ENCODE assay signal across 10 cellular contexts in genomic region chr16:33337611-33338542, GRCh38. TPM values are rescaled to one million over a fixed set of nuclear protein-coding genes. Genes with fewer than 3 reads are reported as not detected.
DNase-seq lines count a peak whose midpoint lies in the region; ATAC-seq and TF ChIP-seq lines count a peak whose summit lies in the region.
"Not testable (repeated sequence)": the region's sequence is repeated elsewhere in the genome, so short reads cannot be mapped to it uniquely, and the experiment has no call there.
"Had no signal": no experiment of that assay in that cellular context is flagged by ENCODE, and none has a peak within 500 bp of the region (broad histone marks: within the 10 kb centered on the region; RNA-seq: fewer than 3 reads in every experiment).

No MANE protein-coding gene starts in this region.

- H3K4me3 ChIP-seq in coronary artery = not testable (repeated sequence)

- not testable (repeated sequence) for H3K36me3 Mint-ChIP-seq in activated CD4-positive, alpha-beta T cell treated with anti-CD3 and anti-CD28 coated beads, Interleukin-2, amount 10 ng/mL, durations not matched to agents 7 days and 5 days (ENCODE audit: low read depth)

- not testable (repeated sequence) for ATAC-seq in left colon; omental fat pad (ENCODE audit: low FRiP score)

- not testable (repeated sequence) for H3K27ac Mint-ChIP-seq in activated CD4-positive, alpha-beta T cell treated with anti-CD3 and anti-CD28 coated beads, Interleukin-2, amount 10 ng/mL, durations not matched to agents 7 days and 5 days

- POLR2A ChIA-PET in activated CD4-positive, alpha-beta T cell treated with anti-CD3 and anti-CD28 coated beads, Interleukin-2, amount 10 ng/mL, durations not matched to agents 7 days and 5 days (lab: Charles Lee) = not testable (repeated sequence)

- not testable (repeated sequence) for H3K4me1 Mint-ChIP-seq in activated CD4-positive, alpha-beta T cell treated with anti-CD3 and anti-CD28 coated beads, Interleukin-2, amount 10 ng/mL, durations not matched to agents 7 days and 5 days

- TF ChIP-seq CTCF in coronary artery (IDR thresholded peaks at IDR 0.05); omental fat pad (IDR thresholded peaks at IDR 0.05): not testable (repeated sequence)

- intact Hi-C loops in left colon (cut with DNase I, micrococcal nuclease) = not testable (repeated sequence)

- H3K4me3 Mint-ChIP-seq in activated CD4-positive, alpha-beta T cell treated with anti-CD3 and anti-CD28 coated beads, Interleukin-2, amount 10 ng/mL, durations not matched to agents 7 days and 5 days = not testable (repeated sequence)

- DNase-seq in NCI-H226 (peak; percentile 1), coronary artery (ENCODE audit: low spot score) (peak; percentile 90), left colon (peak; percentile 14 to 65), omental fat pad (ENCODE audit: low spot score) (peak; percentile 46)
- DNase-seq in activated CD4-positive, alpha-beta T cell treated with anti-CD3 and anti-CD28 coated beads, Interleukin-2, amount 10 ng/mL, durations not matched to agents 7 days and 5 days = peak; percentile 39
- peak; percentile 31 for DNase-seq in activated T-helper 9 cell treated with anti-CD3 and anti-CD28 coated beads, Interleukin-2, amount 50 U/mL, for 16 hours (ENCODE audit: low read depth)
- peak; percentile 15 for DNase-seq in stimulated activated CD8-positive, alpha-beta memory T cell treated with anti-CD3 and anti-CD28 coated beads, Interleukin-12 subunit alpha, Interleukin-12 subunit beta, amount 100 ng/mL, for 4 hours (ENCODE audit: low read depth)

- CTCF ChIA-PET in activated CD4-positive, alpha-beta T cell treated with anti-CD3 and anti-CD28 coated beads, Interleukin-2, amount 10 ng/mL, durations not matched to agents 7 days and 5 days (lab: Charles Lee) = interaction anchor here (0.6 kb wide), 1 partner anchor 154 kb away, joined by 3 read pairs; no protein-coding TSS in a partner anchor

- H3K27ac ChIP-seq in coronary artery = not testable (repeated sequence)

- not testable (repeated sequence) for H3K27me3 Mint-ChIP-seq in activated CD4-positive, alpha-beta T cell treated with anti-CD3 and anti-CD28 coated beads, Interleukin-2, amount 10 ng/mL, durations not matched to agents 7 days and 5 days

- not testable (repeated sequence) for H3K9me3 Mint-ChIP-seq in activated CD4-positive, alpha-beta T cell treated with anti-CD3 and anti-CD28 coated beads, Interleukin-2, amount 10 ng/mL, durations not matched to agents 7 days and 5 days

RNA-seq across cellular contexts. Expression of gene TP53TG3B, which starts 22.8 kb away (rescaled TPM):
- not detected for total RNA-seq in activated CD4-positive, alpha-beta T cell treated with anti-CD3 and anti-CD28 coated beads, Interleukin-2, amount 10 ng/mL, durations not matched to agents 7 days and 5 days
- total RNA-seq in left colon (not detected), omental fat pad (not detected)
- total RNA-seq: H7, left lobe of liver, PC-3 had no signal

RNA-seq across cellular contexts. Expression of gene TP53TG3E, which starts 33.8 kb away (rescaled TPM):
- total RNA-seq in activated CD4-positive, alpha-beta T cell treated with anti-CD3 and anti-CD28 coated beads, Interleukin-2, amount 10 ng/mL, durations not matched to agents 7 days and 5 days = not detected
- total RNA-seq in left colon (not detected), omental fat pad (not detected)
- total RNA-seq: H7, left lobe of liver, PC-3 had no signal

Comparison
In these comparisons a context has a peak if more than half of its experiments do, and no peak if none do; other contexts are left out.
1. DNase-seq: peak in every context shown above with its lines; median percentile 90 in coronary artery; 46 in omental fat pad; 40 in left colon; 39 in activated CD4-positive, alpha-beta T cell treated with anti-CD3 and anti-CD28 coated beads, Interleukin-2, amount 10 ng/mL, durations not matched to agents 7 days and 5 days; 31 in activated T-helper 9 cell treated with anti-CD3 and anti-CD28 coated beads, Interleukin-2, amount 50 U/mL, for 16 hours; 15 in stimulated activated CD8-positive, alpha-beta memory T cell treated with anti-CD3 and anti-CD28 coated beads, Interleukin-12 subunit alpha, Interleukin-12 subunit beta, amount 100 ng/mL, for 4 hours; 1 in NCI-H226.